In genomic region chr11:827146-827860, GRCh38 we compare ENCODE assay signal across 8 cellular contexts. TPM values are rescaled to one million over a fixed set of nuclear protein-coding genes. Genes with fewer than 3 reads are reported as not detected.
DNase-seq lines count a peak whose midpoint lies in the region; ATAC-seq, FAIRE-seq and TF ChIP-seq lines count a peak whose summit lies in the region.

No MANE protein-coding gene starts in this region.

- CTCF ChIA-PET in K562 (lab: Yijun Ruan, JAX; ENCODE audit: low intra/inter-chr PET ratio), result no interaction called here

- in situ Hi-C loops in K562 (cut with MboI), result no loop called here

- TF ChIP-seq POLR2A in K562 (conservative IDR thresholded peaks at IDR 0.05), result peak; percentile 65

- peaks cover 10% of the 10 kb centered on the region; the same call in 2 of the 3 replicates for H3K79me2 ChIP-seq in K562 (ENCODE audit: control insufficient read depth, insufficient read depth, low read length)

- TF ChIP-seq RAD21 in K562 (CRISPR knock-in tag; conservative IDR thresholded peaks at IDR 0.05 in 1 of 2, IDR thresholded peaks at IDR 0.05 in 1 of 2), result no peak

- H3K9ac ChIP-seq in K562 (ENCODE audit: insufficient read depth in 1 of 2, low read depth in 2 of 2, low read length in 2 of 2), result peak overlapping the region; percentile 75 to 94
- peak overlapping the region; percentile 48 to 93 for H3K9ac ChIP-seq in mucosa of rectum (ENCODE audit: low read depth in 1 of 2, low read length in 2 of 2)

- H3K4me2 ChIP-seq in K562 (ENCODE audit: insufficient read depth, low read length), result peak overlapping the region; percentile 80

- peaks cover 30% of the 10 kb centered on the region; the same call in 1 of the 3 replicates for H3K36me3 ChIP-seq in K562 (ENCODE audit: control insufficient read depth, insufficient read depth, low read length)
- peaks cover 11 to 12% of the 10 kb centered on the region in 2 donors for H3K36me3 ChIP-seq in mucosa of rectum (ENCODE audit: control insufficient read depth in 2 of 2, insufficient read depth in 2 of 2, low read length in 2 of 2)

- ATAC-seq in HG03520 (IDR thresholded peaks at IDR 0.05; ENCODE audit: unreplicated experiment), result peak; percentile 38
- peak; percentile 80 for ATAC-seq in K562

- peak; percentile 72 for FAIRE-seq in K562 (lab: Jason Lieb, UNC)

- H3K4me3 ChIP-seq in K562 (peak overlapping the region; percentile 52), mucosa of rectum (ENCODE audit: low read length in 2 of 2) (peak overlapping the region; percentile 60 to 74)

- no peak for TF ChIP-seq CTCF in K562 (IDR thresholded peaks at IDR 0.05 in 2 of 3, conservative IDR thresholded peaks at IDR 0.05 in 1 of 3; ENCODE audit: insufficient read depth in 2 of 3, low read depth in 1 of 3, low read length in 3 of 3)

- H4K20me1 ChIP-seq in K562 (replicated peaks; ENCODE audit: control insufficient read depth, insufficient read depth, low read length), result no peaks in the 10 kb centered on the region

- H3K9me3 ChIP-seq in K562 (replicated peaks; ENCODE audit: control insufficient read depth, insufficient read depth, low read depth, low read length) (no peaks in the 10 kb centered on the region), mucosa of rectum (ENCODE audit: control insufficient read depth in 2 of 2, low read length in 2 of 2) (no peaks in the 10 kb centered on the region)

- H3K4me1 ChIP-seq in K562 (replicated peaks in 1 of 2; ENCODE audit: control insufficient read depth in 2 of 2, insufficient read depth in 2 of 2, low read length in 2 of 2) (peaks cover 25 to 93% of the 10 kb centered on the region in 2 experiments), mucosa of rectum (ENCODE audit: control insufficient read depth in 2 of 2, insufficient read depth in 2 of 2, low read length in 2 of 2) (peaks cover 50 to 76% of the 10 kb centered on the region in 2 donors)

- H3K27ac ChIP-seq in K562 (ENCODE audit: extremely low read depth, low read depth, low read length) (peak overlapping the region; percentile 85), mucosa of rectum (ENCODE audit: low read depth in 2 of 2, low read length in 2 of 2) (peak overlapping the region; percentile 89 to 91)

- peak overlapping the region; percentile 95 for H2AFZ ChIP-seq in K562 (ENCODE audit: low read depth, low read length)

- DNase-seq in NCI-H146 (lab: John Stamatoyannopoulos, UW) (peak; percentile 60), NCI-H146 treated with DMSO at 0.1 percent for 48 hours (lab: John Stamatoyannopoulos, UW; ENCODE audit: unreplicated experiment) (no peak), K562 (ENCODE audit: extremely low read depth in 1 of 4, low spot score in 3 of 4) (peak; percentile 55 to 78 (median 58)), NCI-H1436 (lab: John Stamatoyannopoulos, UW) (no peak)
- no peak for DNase-seq in stimulated activated CD4-positive, alpha-beta T cell treated with anti-CD3 and anti-CD28 coated beads, Interleukin-12 subunit alpha, Interleukin-12 subunit beta, amount 100 ng/mL, for 4 hours
- DNase-seq in stimulated activated CD4-positive, alpha-beta T cell treated with anti-CD3 and anti-CD28 coated beads, Interleukin-4, amount 100 ng/mL, for 1 hour, result no peak

- no peaks in the 10 kb centered on the region for H3K27me3 ChIP-seq in K562 (ENCODE audit: control insufficient read depth in 2 of 2, insufficient read depth in 2 of 2, low read length in 2 of 2)
- H3K27me3 ChIP-seq in mucosa of rectum (ENCODE audit: control insufficient read depth in 2 of 2, insufficient read depth in 2 of 2, low read length in 2 of 2), result no peaks in the 10 kb centered on the region

- intact Hi-C loops in K562 (cut with micrococcal nuclease), result no loop called here

- POLR2A ChIA-PET in K562 (lab: Yijun Ruan, JAX), result interaction anchor here (0.6 to 3.2 kb wide), 4 partner anchors 8 to 738 kb away, joined by 3 to 13 read pairs (median 4); partner anchors contain the start of gene PNPLA2

- H3K9me1 ChIP-seq in K562 (ENCODE audit: control insufficient read depth, insufficient read depth, low read length), result peaks cover 5% of the 10 kb centered on the region

- BruUV-seq in K562 (replicated peaks; lab: Mats Ljungman, UMichigan), result no TSS peak

- TF ChIP-seq EP300 in K562 (IDR thresholded peaks at IDR 0.05; ENCODE audit: low read length), result no peak

- WGBS in K562 (ENCODE audit: insufficient coverage, low coverage, missing lambda C conversion rate), result under 1% methylated on average over 38 of the region's 66 CpGs

RNA-seq across cellular contexts. Expression of gene CRACR2B, which starts 0.4 kb away (rescaled TPM):
- 32.8 and 134 TPM in 2 replicates for total RNA-seq in K562 (2011; cell fraction: chromatin; rRNA removed; ENCODE audit: low replicate concordance)
- total RNA-seq in K562 (2011; cell fraction: nucleolus; rRNA removed), result 116 and 120 TPM in 2 replicates
- 53.6 and 58.1 TPM in 2 replicates for total RNA-seq in K562 (2011; cell fraction: nucleoplasm; rRNA removed)
- total RNA-seq in K562 (2014; rRNA removed) (19.7 and 21.9 TPM in 2 replicates), K562 (2014; rRNA removed; fragmentation: Illumina TruSeq; extraction: Trizol) (0.86 and 2.3 TPM in 2 replicates), K562 (2015; rRNA removed; fragmentation: Illumina TruSeq; extraction: Trizol) (5.8 and 6.0 TPM in 2 replicates), K562 (2021) (29.0 and 35.7 TPM in 2 replicates)
- polyA plus RNA-seq in K562 (2011; rRNA removed) (5.7 and 15.1 TPM in 2 replicates), K562 (2014; fragmentation: Illumina TruSeq; extraction: Trizol) (7.2 and 13.1 TPM in 2 replicates), K562 (2014; fragmentation: Nextera tagmentation; extraction: Ambion mirVana) (under 1 TPM; 0.10 to 0.13 TPM), K562 (2014; rRNA removed) (40.7 and 51.0 TPM in 2 replicates)
- 5.8 and 17.5 TPM in 2 replicates for polyA plus RNA-seq in K562 (2011; cell fraction: cytosol; rRNA removed)
- polyA plus RNA-seq in K562 (2011; cell fraction: nucleus; rRNA removed), result 229 and 325 TPM in 2 replicates
- 22.7 and 54.8 TPM in 2 replicates for polyA plus RNA-seq in K562 (2012)
- polyA minus RNA-seq in K562 (2011; rRNA and poly(A)+ RNA removed), result 0.84 and 1.6 TPM in 2 replicates
- 5.2 and 6.3 TPM in 2 replicates for polyA minus RNA-seq in K562 (2011; cell fraction: cytosol; rRNA and poly(A)+ RNA removed)
- 24.2 and 30.4 TPM in 2 replicates for polyA minus RNA-seq in K562 (2011; cell fraction: nucleus; rRNA and poly(A)+ RNA removed)

RNA-seq across cellular contexts. Expression of gene CD151, which starts 5.4 kb away (rescaled TPM):
- 104 and 449 TPM in 2 replicates for total RNA-seq in K562 (2011; cell fraction: chromatin; rRNA removed; ENCODE audit: low replicate concordance)
- 583 and 614 TPM in 2 replicates for total RNA-seq in K562 (2011; cell fraction: nucleolus; rRNA removed)
- total RNA-seq in K562 (2011; cell fraction: nucleoplasm; rRNA removed), result 235 and 299 TPM in 2 replicates
- total RNA-seq in K562 (2014; rRNA removed) (141 and 185 TPM in 2 replicates), K562 (2014; rRNA removed; fragmentation: Illumina TruSeq; extraction: Trizol) (40.0 and 65.9 TPM in 2 replicates), K562 (2015; rRNA removed; fragmentation: Illumina TruSeq; extraction: Trizol) (121 and 140 TPM in 2 replicates), K562 (2021) (187 and 189 TPM in 2 replicates)
- polyA plus RNA-seq in K562 (2011; rRNA removed) (179 and 218 TPM in 2 replicates), K562 (2014; fragmentation: Illumina TruSeq; extraction: Trizol) (95.6 and 190 TPM in 2 replicates), K562 (2014; fragmentation: Nextera tagmentation; extraction: Ambion mirVana) (1 to 10 TPM; 2.3 to 6.5 TPM), K562 (2014; rRNA removed) (187 and 238 TPM in 2 replicates)
- 332 and 568 TPM in 2 replicates for polyA plus RNA-seq in K562 (2011; cell fraction: cytosol; rRNA removed)
- 363 and 514 TPM in 2 replicates for polyA plus RNA-seq in K562 (2011; cell fraction: nucleus; rRNA removed)
- polyA plus RNA-seq in K562 (2012), result 181 and 228 TPM in 2 replicates
- polyA minus RNA-seq in K562 (2011; rRNA and poly(A)+ RNA removed), result 64.7 and 146 TPM in 2 replicates
- polyA minus RNA-seq in K562 (2011; cell fraction: cytosol; rRNA and poly(A)+ RNA removed), result 86.1 and 96.6 TPM in 2 replicates
- 94.5 and 98.4 TPM in 2 replicates for polyA minus RNA-seq in K562 (2011; cell fraction: nucleus; rRNA and poly(A)+ RNA removed)

RNA-seq across cellular contexts. Expression of gene PNPLA2, which starts 8.6 kb away (rescaled TPM):
- 83.1 and 391 TPM in 2 replicates for total RNA-seq in K562 (2011; cell fraction: chromatin; rRNA removed; ENCODE audit: low replicate concordance)
- 282 and 286 TPM in 2 replicates for total RNA-seq in K562 (2011; cell fraction: nucleolus; rRNA removed)
- total RNA-seq in K562 (2011; cell fraction: nucleoplasm; rRNA removed), result 136 and 157 TPM in 2 replicates
- total RNA-seq in K562 (2014; rRNA removed) (22.2 and 32.0 TPM in 2 replicates), K562 (2014; rRNA removed; fragmentation: Illumina TruSeq; extraction: Trizol) (3.6 and 5.0 TPM in 2 replicates), K562 (2015; rRNA removed; fragmentation: Illumina TruSeq; extraction: Trizol) (8.4 and 9.0 TPM in 2 replicates), K562 (2021) (87.1 and 87.5 TPM in 2 replicates)
- polyA plus RNA-seq in K562 (2011; rRNA removed) (6.9 and 29.3 TPM in 2 replicates), K562 (2014; fragmentation: Illumina TruSeq; extraction: Trizol) (21.4 and 37.1 TPM in 2 replicates), K562 (2014; fragmentation: Nextera tagmentation; extraction: Ambion mirVana) (under 1 TPM; 0.39 TPM), K562 (2014; rRNA removed) (36.4 and 49.4 TPM in 2 replicates)
- 10.0 and 17.9 TPM in 2 replicates for polyA plus RNA-seq in K562 (2011; cell fraction: cytosol; rRNA removed)
- polyA plus RNA-seq in K562 (2011; cell fraction: nucleus; rRNA removed), result 266 and 420 TPM in 2 replicates
- 39.2 and 88.0 TPM in 2 replicates for polyA plus RNA-seq in K562 (2012)
- polyA minus RNA-seq in K562 (2011; rRNA and poly(A)+ RNA removed), result 9.2 and 12.6 TPM in 2 replicates
- 26.3 TPM in 2 replicates for polyA minus RNA-seq in K562 (2011; cell fraction: cytosol; rRNA and poly(A)+ RNA removed)
- 88.9 and 90.9 TPM in 2 replicates for polyA minus RNA-seq in K562 (2011; cell fraction: nucleus; rRNA and poly(A)+ RNA removed)

RNA-seq across cellular contexts. Expression of gene POLR2L, which starts 15.0 kb away (rescaled TPM):
- 11.3 and 43.7 TPM in 2 replicates for total RNA-seq in K562 (2011; cell fraction: chromatin; rRNA removed; ENCODE audit: low replicate concordance)
- 55.9 and 78.4 TPM in 2 replicates for total RNA-seq in K562 (2011; cell fraction: nucleolus; rRNA removed)
- total RNA-seq in K562 (2011; cell fraction: nucleoplasm; rRNA removed), result 39.7 and 45.6 TPM in 2 replicates
- total RNA-seq in K562 (2014; rRNA removed) (688 and 1,043 TPM in 2 replicates), K562 (2014; rRNA removed; fragmentation: Illumina TruSeq; extraction: Trizol) (21.4 and 38.3 TPM in 2 replicates), K562 (2015; rRNA removed; fragmentation: Illumina TruSeq; extraction: Trizol) (170 and 171 TPM in 2 replicates), K562 (2021) (217 and 237 TPM in 2 replicates)
- polyA plus RNA-seq in K562 (2011; rRNA removed) (40.7 and 91.6 TPM in 2 replicates), K562 (2014; fragmentation: Illumina TruSeq; extraction: Trizol) (48.1 and 191 TPM in 2 replicates), K562 (2014; fragmentation: Nextera tagmentation; extraction: Ambion mirVana) (100 to 1,000 TPM in 1 of 2 experiments, 10 to 100 TPM in 1; 97.7 to 108 TPM), K562 (2014; rRNA removed) (350 and 635 TPM in 2 replicates)
- polyA plus RNA-seq in K562 (2011; cell fraction: cytosol; rRNA removed), result 76.1 and 201 TPM in 2 replicates
- 112 and 200 TPM in 2 replicates for polyA plus RNA-seq in K562 (2011; cell fraction: nucleus; rRNA removed)
- 226 and 569 TPM in 2 replicates for polyA plus RNA-seq in K562 (2012)
- 35.2 and 74.3 TPM in 2 replicates for polyA minus RNA-seq in K562 (2011; rRNA and poly(A)+ RNA removed)
- 127 and 132 TPM in 2 replicates for polyA minus RNA-seq in K562 (2011; cell fraction: cytosol; rRNA and poly(A)+ RNA removed)
- polyA minus RNA-seq in K562 (2011; cell fraction: nucleus; rRNA and poly(A)+ RNA removed), result 29.1 and 33.3 TPM in 2 replicates

RNA-seq across cellular contexts. Expression of gene TSPAN4, which starts 15.3 kb away (rescaled TPM):
- total RNA-seq in K562 (2011; cell fraction: chromatin; rRNA removed; ENCODE audit: low replicate concordance), result 19.4 and 74.3 TPM in 2 replicates
- total RNA-seq in K562 (2011; cell fraction: nucleolus; rRNA removed), result 78.6 and 92.9 TPM in 2 replicates
- 32.7 and 41.1 TPM in 2 replicates for total RNA-seq in K562 (2011; cell fraction: nucleoplasm; rRNA removed)
- total RNA-seq in K562 (2014; rRNA removed) (23.1 and 40.5 TPM in 2 replicates), K562 (2014; rRNA removed; fragmentation: Illumina TruSeq; extraction: Trizol) (2.3 and 3.8 TPM in 2 replicates), K562 (2015; rRNA removed; fragmentation: Illumina TruSeq; extraction: Trizol) (15.7 and 16.7 TPM in 2 replicates), K562 (2021) (27.6 and 28.3 TPM in 2 replicates)
- polyA plus RNA-seq in K562 (2011; rRNA removed) (21.5 and 42.1 TPM in 2 replicates), K562 (2014; fragmentation: Illumina TruSeq; extraction: Trizol) (5.6 and 19.8 TPM in 2 replicates), K562 (2014; fragmentation: Nextera tagmentation; extraction: Ambion mirVana) (1 to 10 TPM in 1 of 2 experiments, under 1 TPM in 1; 0.07 to 2.4 TPM), K562 (2014; rRNA removed) (31.0 and 33.0 TPM in 2 replicates)
- polyA plus RNA-seq in K562 (2011; cell fraction: cytosol; rRNA removed), result 46.2 and 103 TPM in 2 replicates
- 108 and 187 TPM in 2 replicates for polyA plus RNA-seq in K562 (2011; cell fraction: nucleus; rRNA removed)
- polyA plus RNA-seq in K562 (2012), result 26.1 and 35.7 TPM in 2 replicates
- 6.9 and 10.4 TPM in 2 replicates for polyA minus RNA-seq in K562 (2011; rRNA and poly(A)+ RNA removed)
- polyA minus RNA-seq in K562 (2011; cell fraction: cytosol; rRNA and poly(A)+ RNA removed), result 27.9 and 34.5 TPM in 2 replicates
- polyA minus RNA-seq in K562 (2011; cell fraction: nucleus; rRNA and poly(A)+ RNA removed), result 18.6 and 21.2 TPM in 2 replicates

Comparison
In these comparisons a context has a peak if more than half of its experiments do, and no peak if none do; other contexts are left out.
1. DNase-seq: peak in NCI-H146 (single experiment) and K562 (4 of 4); none in NCI-H146 treated with DMSO at 0.1 percent for 48 hours (single experiment), stimulated activated CD4-positive, alpha-beta T cell treated with anti-CD3 and anti-CD28 coated beads, Interleukin-12 subunit alpha, Interleukin-12 subunit beta, amount 100 ng/mL, for 4 hours (single experiment), NCI-H1436 (single experiment) and stimulated activated CD4-positive, alpha-beta T cell treated with anti-CD3 and anti-CD28 coated beads, Interleukin-4, amount 100 ng/mL, for 1 hour (single experiment).